In genomic region chr3:87298111-87298718, GRCh38 we compare ENCODE assay signal across 8 cellular contexts. TPM values are rescaled to one million over a fixed set of nuclear protein-coding genes. Genes with fewer than 3 reads are reported as not detected.
DNase-seq lines count a peak whose midpoint lies in the region; ATAC-seq and TF ChIP-seq lines count a peak whose summit lies in the region.

No MANE protein-coding gene starts in this region.

- ATAC-seq in GM19455 (IDR thresholded peaks at IDR 0.05; ENCODE audit: unreplicated experiment) = peak; percentile 83
- peak; percentile 91 for ATAC-seq in HG03520 (IDR thresholded peaks at IDR 0.05; ENCODE audit: unreplicated experiment)
- ATAC-seq in natural killer cell = peak; percentile 46 to 67 (median 64)

- no peaks in the 10 kb centered on the region for H3K4me1 Mint-ChIP-seq in natural killer cell

- no peaks in the 10 kb centered on the region for H3K36me3 Mint-ChIP-seq in natural killer cell

- intact Hi-C loops in natural killer cell (cut with micrococcal nuclease) = loop anchor here (1.0 to 2.0 kb wide), 3 partner anchors 707 to 883 kb away; no protein-coding TSS in a partner anchor

- peak; percentile 80 for TF ChIP-seq CTCF in natural killer cell (IDR thresholded peaks at IDR 0.05)

- DNase-seq in NCI-H446 (lab: John Stamatoyannopoulos, UW) (peak; percentile 1 to 35), NCI-H446 treated with DMSO at 0.1 percent for 48 hours (lab: John Stamatoyannopoulos, UW) (no peak), OCI-M1 (lab: John Stamatoyannopoulos, UW) (peak; percentile 71), dermis blood vessel endothelial cell (peak; percentile 60), natural killer cell (no peak), islet precursor cell (no peak)

- no peak overlapping the region for H3K4me3 Mint-ChIP-seq in natural killer cell

- H3K27me3 Mint-ChIP-seq in natural killer cell (ENCODE audit: low read depth in 2 of 2) = no peaks in the 10 kb centered on the region

- H3K9me3 Mint-ChIP-seq in natural killer cell = no peaks in the 10 kb centered on the region

- no peak overlapping the region for H3K27ac Mint-ChIP-seq in natural killer cell

RNA-seq across cellular contexts. Expression of gene POU1F1, which starts 21.8 kb away (rescaled TPM):
- total RNA-seq in dermis blood vessel endothelial cell (not detected in 2 replicates), natural killer cell (not detected)

Comparison
In these comparisons a context has a peak if more than half of its experiments do, and no peak if none do; other contexts are left out.
1. DNase-seq: peak in NCI-H446 (2 of 2), OCI-M1 (single experiment) and dermis blood vessel endothelial cell (single experiment); none in NCI-H446 treated with DMSO at 0.1 percent for 48 hours (single experiment), natural killer cell (single experiment) and islet precursor cell (single experiment).
2. Peak in every context shown above with its lines, with median percentiles within 50 percentile points of each other: ATAC-seq.